Comparison of ENCODE assay signal across 18 cellular contexts in the genomic region with DNA sequence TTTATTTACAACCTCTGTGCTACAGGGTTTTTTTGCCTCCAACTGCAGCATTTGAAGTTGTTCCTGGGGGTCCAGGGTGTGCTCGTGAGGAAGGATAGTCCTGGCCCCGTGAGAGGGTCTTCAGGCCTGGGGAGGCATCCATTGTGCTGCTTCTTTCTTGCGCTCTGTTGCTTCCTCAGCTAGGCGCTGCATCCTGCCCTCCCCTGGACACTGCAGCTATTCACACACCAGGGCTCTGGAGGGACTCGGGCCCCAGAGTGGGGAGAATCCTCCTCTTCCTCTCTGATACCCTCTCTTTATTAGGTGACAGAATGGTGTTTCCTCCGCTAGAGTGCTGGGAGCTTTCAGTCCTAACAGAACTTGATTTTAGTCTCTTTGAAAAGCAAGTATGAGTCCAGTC.
DNase-seq lines count a peak whose midpoint lies in the region; ATAC-seq, FAIRE-seq and TF ChIP-seq lines count a peak whose summit lies in the region.
"Had no signal": no experiment of that assay in that cellular context is flagged by ENCODE, and none has a peak within 500 bp of the region (broad histone marks: within the 10 kb centered on the region; RNA-seq: fewer than 3 reads in every experiment).

No MANE protein-coding gene starts in this region.

- DNase-seq in HepG2 (ENCODE audit: low spot score) (no peak), right lobe of liver (no peak), iPS-NIHi7 (ENCODE audit: extremely low spot score) (peak; percentile 31), NCI-H446 treated with DMSO at 0.1 percent for 48 hours (lab: John Stamatoyannopoulos, UW) (no peak)
- DNase-seq: 8988T; AML-193; Caco-2; CD8-positive, alpha-beta memory T cell; DND-41; GDM1; GM23248 had no signal

- peak; percentile 38; the same call in 2 of the 3 replicates for ATAC-seq in HepG2
- ATAC-seq in right lobe of liver = no peak
- no peak for ATAC-seq in GM21367 (IDR thresholded peaks at IDR 0.05; ENCODE audit: unreplicated experiment)
- ATAC-seq in GM19324 (IDR thresholded peaks at IDR 0.05; ENCODE audit: low FRiP score, unreplicated experiment) = no peak

- H4K20me1 ChIP-seq in HepG2 (ENCODE audit: insufficient read depth, low read length) = no peaks in the 10 kb centered on the region
- H4K20me1 ChIP-seq: BLaER1 had no signal

- 13% methylated on average over 4 of the region's 6 CpGs for WGBS in HepG2 (ENCODE audit: low lambda C conversion rate)
- WGBS in right lobe of liver (ENCODE audit: insufficient coverage, low coverage, low lambda C conversion rate, missing lambda C conversion rate) = 38% methylated on average over 1 of the region's 6 CpGs

- BruUV-seq in HepG2 (replicated peaks; lab: Mats Ljungman, UMichigan) = no TSS peak

- TF ChIP-seq EP300 in HepG2 (IDR thresholded peaks at IDR 0.05; ENCODE audit: low read depth in 2 of 2, low read length in 2 of 2) (no peak), HepG2 (CRISPR knock-in tag; IDR thresholded peaks at IDR 0.05; ENCODE audit: borderline replicate concordance) (no peak)

- H3K36me3 ChIP-seq in HepG2 (replicated peaks in 1 of 2; ENCODE audit: control insufficient read depth in 1 of 2, insufficient read depth in 2 of 2, low read length in 2 of 2) (no peaks in the 10 kb centered on the region), right lobe of liver (no peaks in the 10 kb centered on the region), neuron (ENCODE audit: insufficient read depth, low read length) (no peaks in the 10 kb centered on the region)
- H3K36me3 ChIP-seq: BLaER1, HAP-1 had no signal

- no peak overlapping the region for H3K9ac ChIP-seq in HepG2 (ENCODE audit: insufficient read depth, low read depth, low read length)
- H3K9ac ChIP-seq: BLaER1, GM23248 had no signal

- in situ Hi-C loops in HepG2 (cut with HindIII; ENCODE audit: extremely low pct_ligation_motif_present, low pct_unique_long_range_greater_than_20kb) = no loop called here

- intact Hi-C loops in HepG2 (cut with micrococcal nuclease; ENCODE audit: unreplicated experiment) = loop anchor here (10.0 kb wide), 1 partner anchor 64 kb away; no protein-coding TSS in a partner anchor
- intact Hi-C loops in right lobe of liver (cut with DNase I) = no loop called here

- CTCF ChIA-PET in HepG2 (lab: Yijun Ruan, JAX; ENCODE audit: low intra/inter-chr PET ratio, low total read pairs) = no interaction called here

- H3K4me1 ChIP-seq in HepG2 (ENCODE audit: insufficient read depth, low read length) = 0 out of 2 replicates have a peak, but pooled peaks cover 5% of the 10 kb centered on the region
- H3K4me1 ChIP-seq in right lobe of liver = no peaks in the 10 kb centered on the region
- no peaks in the 10 kb centered on the region for H3K4me1 ChIP-seq in neuron (ENCODE audit: insufficient read depth, low read length)
- H3K4me1 ChIP-seq: Caco-2, HAP-1 had no signal

- H3K79me2 ChIP-seq in HepG2 (ENCODE audit: insufficient read depth, low read length) = no peaks in the 10 kb centered on the region

- no peak overlapping the region for H3K4me2 ChIP-seq in HepG2 (ENCODE audit: low read depth, low read length)
- H3K4me2 ChIP-seq: BLaER1 had no signal

- TF ChIP-seq CTCF in HepG2 (CRISPR knock-in tag; IDR thresholded peaks at IDR 0.05) = no peak
- no peak for TF ChIP-seq CTCF in right lobe of liver (IDR thresholded peaks at IDR 0.05)

- H3K4me3 ChIP-seq in HepG2 (replicated peaks in 1 of 3; ENCODE audit: insufficient read depth in 1 of 3, low read depth in 2 of 3, low read length in 3 of 3) (no peak overlapping the region), right lobe of liver (no peak overlapping the region), neuron (ENCODE audit: low read length) (no peak overlapping the region)
- H3K4me3 ChIP-seq: BLaER1, GM23248, HAP-1 had no signal

- H2AFZ ChIP-seq in HepG2 (ENCODE audit: low read length) (no peak overlapping the region), neuron (ENCODE audit: low read depth, low read length) (peak overlapping the region; percentile 8)
- H2AFZ ChIP-seq: GM23248 had no signal

- TF ChIP-seq POLR2A in HepG2 (IDR thresholded peaks at IDR 0.05; ENCODE audit: insufficient read depth in 1 of 2, low read depth in 2 of 2, low read length in 2 of 2) (no peak), right lobe of liver (IDR thresholded peaks at IDR 0.05) (no peak)

- H3K27me3 ChIP-seq in HepG2 (ENCODE audit: control insufficient read depth in 1 of 2, insufficient read depth in 2 of 2, low read length in 2 of 2) = no peaks in the 10 kb centered on the region; a peak in 1 of 5 replicates
- H3K27me3 ChIP-seq in right lobe of liver = no peaks in the 10 kb centered on the region
- H3K27me3 ChIP-seq in neuron (ENCODE audit: insufficient read depth, low read length) = no peaks in the 10 kb centered on the region
- H3K27me3 ChIP-seq: BLaER1 had no signal

- FAIRE-seq in HepG2 (lab: Jason Lieb, UNC) = no peak
- FAIRE-seq: GM12892, GM19239 had no signal

- POLR2A ChIA-PET in HepG2 (lab: Yijun Ruan, JAX) = no interaction called here

- peaks cover 5% of the 10 kb centered on the region; the same call in 1 of the 2 replicates for H3K9me3 ChIP-seq in HepG2 (ENCODE audit: low read length)
- no peaks in the 10 kb centered on the region for H3K9me3 ChIP-seq in right lobe of liver
- H3K9me3 ChIP-seq in neuron (ENCODE audit: low read length) = peaks cover 2% of the 10 kb centered on the region
- H3K9me3 ChIP-seq: Caco-2, HAP-1 had no signal

- H3K27ac ChIP-seq in HepG2 (ENCODE audit: extremely low read length, insufficient read depth, low read length) (no peak overlapping the region), right lobe of liver (no peak overlapping the region)
- H3K27ac ChIP-seq: BLaER1, GM23248 had no signal

- TF ChIP-seq RAD21 in HepG2 (CRISPR knock-in tag; IDR thresholded peaks at IDR 0.05) = no peak

TF ChIP-seq in HepG2, 621 proteins besides CTCF, POLR2A, EP300 and RAD21:
- no peak for TF ChIP-seq ISL2 (CRISPR knock-in tag; IDR thresholded peaks at IDR 0.05)
- TF ChIP-seq POGZ (CRISPR knock-in tag; IDR thresholded peaks at IDR 0.05) = no peak
- no peak for TF ChIP-seq PPARG (CRISPR knock-in tag; conservative IDR thresholded peaks at IDR 0.05)
